ENCODE assay signal across 11 cellular contexts in the genomic region with DNA sequence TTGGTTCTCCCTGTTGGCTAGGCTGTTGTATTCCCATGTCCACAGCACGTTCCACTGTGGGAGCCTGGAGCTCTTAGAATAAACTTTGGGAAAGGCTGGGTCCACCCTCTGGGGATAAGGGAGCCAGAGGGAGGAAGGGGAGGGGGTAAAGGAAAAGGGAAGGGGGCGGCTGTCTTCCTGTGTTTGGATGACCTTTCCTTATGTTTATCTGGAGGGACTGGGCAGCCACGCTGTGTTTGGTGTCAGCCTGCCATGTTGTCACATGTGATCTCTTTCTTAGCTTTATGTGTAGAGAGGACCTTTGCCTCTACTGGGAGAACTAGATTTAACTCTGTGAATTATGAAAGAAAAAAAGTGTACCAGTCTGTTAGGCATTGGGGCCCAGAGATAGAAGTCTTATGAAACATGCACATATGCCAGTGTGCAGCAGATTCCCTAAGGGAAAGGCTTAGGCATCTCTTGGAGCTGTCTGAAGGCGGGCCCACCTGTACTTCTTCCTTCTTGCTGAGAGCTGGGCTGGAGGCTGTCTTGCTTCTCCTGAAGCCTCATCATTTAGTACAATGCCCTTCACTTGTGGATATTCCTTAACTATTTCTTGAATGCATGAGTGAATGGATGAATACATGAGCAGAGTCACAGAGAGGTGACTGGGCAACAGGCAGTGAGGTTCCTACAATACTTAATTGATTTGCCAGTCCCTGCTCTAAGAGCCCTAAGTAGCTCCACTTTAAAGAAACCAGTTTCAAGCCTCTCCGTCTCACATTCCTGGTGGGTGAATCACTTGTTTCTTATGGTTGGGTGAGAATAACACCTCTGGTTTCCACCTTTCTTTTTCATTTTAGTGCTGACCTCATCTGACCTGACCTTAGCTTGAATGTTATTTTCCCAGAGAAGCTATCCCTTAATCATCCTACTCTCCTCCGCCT.
DNase-seq lines count a peak whose midpoint lies in the region; ATAC-seq, FAIRE-seq and TF ChIP-seq lines count a peak whose summit lies in the region.
"Had no signal": no experiment of that assay in that cellular context is flagged by ENCODE, and none has a peak within 500 bp of the region (broad histone marks: within the 10 kb centered on the region; RNA-seq: fewer than 3 reads in every experiment).

No MANE protein-coding gene starts in this region.

- H3K27ac ChIP-seq in HUES64 (ENCODE audit: low read depth, low read length): peak overlapping the region; percentile 15; the same call in 1 of the 2 replicates
- H3K27ac ChIP-seq in breast epithelium: peak overlapping the region; percentile 64 to 88
- peak overlapping the region; percentile 73 for H3K27ac ChIP-seq in keratinocyte (ENCODE audit: control insufficient read depth, insufficient read depth, low read length)
- peak overlapping the region; percentile 59 to 70 for H3K27ac ChIP-seq in tibial artery

- no peak overlapping the region for H3K9ac ChIP-seq in HUES64 (ENCODE audit: low read depth, low read length)
- H3K9ac ChIP-seq in keratinocyte (ENCODE audit: control insufficient read depth, extremely low read depth, insufficient read depth, low read length): peak overlapping the region; percentile 5

- H3K36me3 ChIP-seq in HUES64 (ENCODE audit: insufficient read depth, low read length): no peaks in the 10 kb centered on the region
- no peaks in the 10 kb centered on the region for H3K36me3 ChIP-seq in breast epithelium
- H3K36me3 ChIP-seq in keratinocyte (ENCODE audit: control insufficient read depth in 2 of 2, extremely low read depth in 1 of 2, insufficient read depth in 2 of 2, low read length in 2 of 2): no peaks in the 10 kb centered on the region
- H3K36me3 ChIP-seq in tibial artery: no peaks in the 10 kb centered on the region

- H3K9me1 ChIP-seq in keratinocyte (ENCODE audit: control insufficient read depth, extremely low read depth, insufficient read depth, low read length): no peaks in the 10 kb centered on the region

- H3K4me3 ChIP-seq in HUES64 (ENCODE audit: low read length): no peak overlapping the region
- no peak overlapping the region for H3K4me3 ChIP-seq in breast epithelium
- H3K4me3 ChIP-seq in keratinocyte (ENCODE audit: control insufficient read depth in 2 of 3, extremely low read depth in 1 of 3, insufficient read depth in 2 of 3, low read depth in 1 of 3, low read length in 3 of 3): no peak overlapping the region
- H3K4me3 ChIP-seq in tibial artery: no peak overlapping the region

- TF ChIP-seq POLR2A in breast epithelium (IDR thresholded peaks at IDR 0.05): no peak

- H3K4me1 ChIP-seq in HUES64 (ENCODE audit: insufficient read depth, low read length) (peaks cover 22% of the 10 kb centered on the region), breast epithelium (peaks cover 0 to 4% of the 10 kb centered on the region in 2 donors), keratinocyte (ENCODE audit: control insufficient read depth, extremely low read depth, insufficient read depth, low read length) (peaks cover 43% of the 10 kb centered on the region), tibial artery (peaks cover 0 to 51% (median 26%) of the 10 kb centered on the region in 4 donors)

- H3K9me3 ChIP-seq in HUES64 (ENCODE audit: insufficient read depth, low read depth, low read length) (no peaks in the 10 kb centered on the region), breast epithelium (no peaks in the 10 kb centered on the region), keratinocyte (ENCODE audit: control insufficient read depth, low read depth, low read length) (no peaks in the 10 kb centered on the region), tibial artery (no peaks in the 10 kb centered on the region)

- FAIRE-seq in keratinocyte (lab: Jason Lieb, UNC): peak; percentile 92

- H3K79me2 ChIP-seq in keratinocyte (ENCODE audit: control insufficient read depth, insufficient read depth, low read length): no peaks in the 10 kb centered on the region

- intact Hi-C loops in breast epithelium (cut with DNase I; ENCODE audit: low total_unique reads): no loop called here
- intact Hi-C loops in tibial artery (cut with DNase I; ENCODE audit: low total_unique reads): no loop called here

- H3K4me2 ChIP-seq in keratinocyte (ENCODE audit: control insufficient read depth, extremely low read depth, insufficient read depth, low read depth, low read length): peak overlapping the region; percentile 39

- ATAC-seq in GM18511 (IDR thresholded peaks at IDR 0.05; ENCODE audit: unreplicated experiment): no peak
- no peak for ATAC-seq in HG02678 (IDR thresholded peaks at IDR 0.05; ENCODE audit: unreplicated experiment)

- TF ChIP-seq CTCF in breast epithelium (IDR thresholded peaks at IDR 0.05) (no peak), keratinocyte (optimal IDR thresholded peaks at IDR 0.05 in 1 of 3, IDR thresholded peaks at IDR 0.05 in 1 of 3, conservative IDR thresholded peaks at IDR 0.05 in 1 of 3; ENCODE audit: extremely low read depth in 1 of 3, insufficient read depth in 2 of 3, low read length in 3 of 3) (no peak), tibial artery (IDR thresholded peaks at IDR 0.05) (no peak)

- dilution Hi-C loops in keratinocyte (cut with MboI; ENCODE audit: extremely low pct_ligation_motif_present, low sequenced_read_pairs): no loop called here

- WGBS in HUES64: 76% methylated on average over 5 of the region's 6 CpGs

- H4K20me1 ChIP-seq in keratinocyte (ENCODE audit: control insufficient read depth, extremely low read depth, insufficient read depth, low read length): no peaks in the 10 kb centered on the region

- peak overlapping the region; percentile 21 for H2AFZ ChIP-seq in keratinocyte (ENCODE audit: control insufficient read depth, low read length)

- DNase-seq in breast epithelium (ENCODE audit: low spot score in 2 of 2): peak in 1 of 2 donors; percentile 25
- DNase-seq in keratinocyte (ENCODE audit: low read depth, low spot score): no peak
- no peak for DNase-seq in tibial artery
- no peak for DNase-seq in cortex of kidney (lab: John Stamatoyannopoulos, UW)
- no peak for DNase-seq in NCI-H748 treated with DMSO at 0.1 percent for 48 hours (lab: John Stamatoyannopoulos, UW)
- DNase-seq: caudate nucleus, GOT3, T1000 had no signal

- H3K27me3 ChIP-seq in HUES64 (ENCODE audit: insufficient read depth, low read length) (no peaks in the 10 kb centered on the region), breast epithelium (no peaks in the 10 kb centered on the region), keratinocyte (ENCODE audit: control insufficient read depth, extremely low read depth, insufficient read depth, low read length) (no peaks in the 10 kb centered on the region), tibial artery (no peaks in the 10 kb centered on the region)

Comparison
In these comparisons a context has a peak if more than half of its experiments do, and no peak if none do; other contexts are left out.
1. H3K27ac ChIP-seq: peak in every context shown above with its lines; median percentile 76 in breast epithelium; 73 in keratinocyte; 64 in tibial artery; 15 in HUES64.